Comparison of ENCODE assay signal across 15 cellular contexts in the genomic region with DNA sequence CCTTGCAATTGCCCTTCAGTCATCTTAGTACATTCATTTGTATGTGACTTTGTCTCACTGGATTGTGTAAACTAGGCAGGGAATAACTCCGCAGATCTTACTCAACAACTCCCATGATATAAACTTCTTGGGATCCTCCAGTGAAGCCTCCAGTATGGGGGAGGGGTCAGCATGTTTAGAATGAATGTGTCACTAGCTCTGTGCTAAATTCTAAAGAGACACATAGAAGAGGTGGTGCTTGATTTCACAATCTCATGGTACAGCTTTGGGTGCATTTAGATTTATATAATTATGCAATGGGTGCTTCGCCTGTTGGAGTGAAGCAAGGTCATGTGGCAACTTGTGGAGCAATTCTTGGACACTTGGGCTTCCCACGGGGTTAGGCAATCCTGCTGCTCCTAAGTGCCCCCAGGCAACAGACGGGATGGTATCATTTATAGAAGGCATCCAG. TPM values are rescaled to one million over a fixed set of nuclear protein-coding genes. Genes with fewer than 3 reads are reported as not detected.
DNase-seq lines count a peak whose midpoint lies in the region; ATAC-seq and TF ChIP-seq lines count a peak whose summit lies in the region.
"Had no signal": no experiment of that assay in that cellular context is flagged by ENCODE, and none has a peak within 500 bp of the region (broad histone marks: within the 10 kb centered on the region; RNA-seq: fewer than 3 reads in every experiment).

No MANE protein-coding gene starts in this region.

- no peaks in the 10 kb centered on the region for H3K9me2 ChIP-seq in PC-3 (replicated peaks; ENCODE audit: low read length)

- H4K20me1 ChIP-seq in osteoblast (ENCODE audit: insufficient read depth, low read length) (no peaks in the 10 kb centered on the region), PC-3 (ENCODE audit: low read length) (no peaks in the 10 kb centered on the region)

- POLR2A ChIA-PET in Caco-2 (lab: Charles Lee) (interaction anchor here (0.6 kb wide), 1 partner anchor 680 kb away, joined by 6 read pairs; no protein-coding TSS in a partner anchor), PC-3 (lab: Charles Lee; ENCODE audit: unreplicated experiment) (no interaction called here)

- H3K27ac Mint-ChIP-seq in Caco-2 (ENCODE audit: unreplicated experiment), result peak overlapping the region; percentile 10
- H3K27ac Mint-ChIP-seq: CD4-positive, alpha-beta T cell had no signal

- peak in 1 of 2 experiments; percentile 39 for DNase-seq in Caco-2
- DNase-seq in RWPE2 (ENCODE audit: low spot score), result no peak
- DNase-seq in fibroblast of villous mesenchyme (ENCODE audit: low read depth), result peak; percentile 87
- peak; percentile 20 for DNase-seq in skeletal muscle cell (ENCODE audit: low read depth)
- no peak for DNase-seq in osteoblast (ENCODE audit: insufficient read length, low spot score, missing footprints)
- DNase-seq in PC-3, result no peak
- no peak for DNase-seq in A172 (ENCODE audit: low spot score)
- DNase-seq: activated CD4-positive, alpha-beta T cell treated with anti-CD3 and anti-CD28 coated beads for 48 hours; activated gamma-delta T cell; CD4-positive, alpha-beta T cell; NCI-H1105; NCI-H748 treated with DMSO at 0.1 percent for 48 hours had no signal

- H3K9me3 ChIP-seq in Caco-2 (no peaks in the 10 kb centered on the region), RWPE2 (ENCODE audit: severe bottlenecking) (no peaks in the 10 kb centered on the region), osteoblast (ENCODE audit: low read depth, low read length) (no peaks in the 10 kb centered on the region), PC-3 (ENCODE audit: low read length) (no peaks in the 10 kb centered on the region)

- no peaks in the 10 kb centered on the region for H3K79me2 ChIP-seq in osteoblast (ENCODE audit: insufficient read depth, low read length)
- no peaks in the 10 kb centered on the region for H3K79me2 ChIP-seq in PC-3 (ENCODE audit: low read length)

- H3K4me1 ChIP-seq in Caco-2, result 0 out of 2 replicates have a peak, but pooled peaks cover 9% of the 10 kb centered on the region
- H3K4me1 ChIP-seq in RWPE2 (ENCODE audit: insufficient read depth, poor library complexity, severe bottlenecking), result peaks cover 4% of the 10 kb centered on the region
- no peaks in the 10 kb centered on the region for H3K4me1 ChIP-seq in osteoblast (ENCODE audit: insufficient read depth, low read length)
- H3K4me1 ChIP-seq in PC-3 (ENCODE audit: insufficient read depth, low read length), result no peaks in the 10 kb centered on the region

- CTCF ChIA-PET in Caco-2 (lab: Charles Lee), result interaction anchor here (0.7 kb wide), 1 partner anchor 49 kb away, joined by 3 read pairs; no protein-coding TSS in a partner anchor
- CTCF ChIA-PET in PC-3 (lab: Charles Lee), result no interaction called here

- ATAC-seq in RWPE2 (ENCODE audit: low read depth) (peak; percentile 80), PC-3 (no peak), GM18517 (IDR thresholded peaks at IDR 0.05; ENCODE audit: unreplicated experiment) (no peak)

- H3K27me3 ChIP-seq in Caco-2 (replicated peaks; ENCODE audit: control insufficient read depth, insufficient read depth, low read length) (no peaks in the 10 kb centered on the region), RWPE2 (ENCODE audit: insufficient read depth, poor library complexity, severe bottlenecking) (no peaks in the 10 kb centered on the region), osteoblast (ENCODE audit: insufficient read depth, low read length) (no peaks in the 10 kb centered on the region), PC-3 (ENCODE audit: low read length) (peaks cover 37% of the 10 kb centered on the region)

- no peak overlapping the region for H3K4me3 Mint-ChIP-seq in Caco-2 (ENCODE audit: unreplicated experiment)
- H3K4me3 Mint-ChIP-seq: CD4-positive, alpha-beta T cell; central memory CD8-positive, alpha-beta T cell had no signal

- H3K36me3 ChIP-seq in Caco-2 (ENCODE audit: control insufficient read depth, insufficient read depth, low read length) (no peaks in the 10 kb centered on the region), RWPE2 (ENCODE audit: low read depth) (no peaks in the 10 kb centered on the region), osteoblast (ENCODE audit: insufficient read depth, low read length) (no peaks in the 10 kb centered on the region), PC-3 (ENCODE audit: low read depth, low read length) (no peaks in the 10 kb centered on the region)

- no peak overlapping the region for H2AFZ ChIP-seq in osteoblast (ENCODE audit: low read length)
- no peak overlapping the region for H2AFZ ChIP-seq in PC-3 (ENCODE audit: low read length)

- intact Hi-C loops in Caco-2 (cut with micrococcal nuclease; ENCODE audit: unreplicated experiment) (loop anchor here (2.0 kb wide), 1 partner anchor 22 kb away; no protein-coding TSS in a partner anchor), PC-3 (cut with micrococcal nuclease) (no loop called here)

- H3K4me1 Mint-ChIP-seq in Caco-2 (ENCODE audit: low read depth, unreplicated experiment), result peaks cover 11% of the 10 kb centered on the region
- H3K4me1 Mint-ChIP-seq: central memory CD8-positive, alpha-beta T cell had no signal

- H3K36me3 Mint-ChIP-seq in Caco-2 (ENCODE audit: insufficient read depth, unreplicated experiment), result no peaks in the 10 kb centered on the region

- H3K4me2 ChIP-seq in osteoblast (ENCODE audit: insufficient read depth, low read length) (no peak overlapping the region), PC-3 (ENCODE audit: low read length) (no peak overlapping the region)

- no peaks in the 10 kb centered on the region for H3F3A ChIP-seq in PC-3 (ENCODE audit: low read length, unreplicated experiment)

- H3K4me3 ChIP-seq in Caco-2 (ENCODE audit: low read depth, low read length), result no peak overlapping the region
- no peak overlapping the region for H3K4me3 ChIP-seq in RWPE2 (ENCODE audit: severe bottlenecking)
- no peak overlapping the region for H3K4me3 ChIP-seq in fibroblast of villous mesenchyme (ENCODE audit: low read depth, low read length)
- H3K4me3 ChIP-seq in skeletal muscle cell (ENCODE audit: low read depth, low read length), result no peak overlapping the region
- no peak overlapping the region for H3K4me3 ChIP-seq in osteoblast (ENCODE audit: insufficient read depth, low read length)
- H3K4me3 ChIP-seq in PC-3 (ENCODE audit: low read length), result no peak overlapping the region

- no peak overlapping the region for H3K9ac ChIP-seq in PC-3 (ENCODE audit: low read length)

- peaks cover 3% of the 10 kb centered on the region for H3K27me3 Mint-ChIP-seq in Caco-2 (ENCODE audit: insufficient read depth, unreplicated experiment)
- H3K27me3 Mint-ChIP-seq: CD4-positive, alpha-beta T cell; central memory CD8-positive, alpha-beta T cell had no signal

- BruUV-seq in Caco-2 (replicated peaks; lab: Mats Ljungman, UMichigan), result no TSS peak
- BruUV-seq in PC-3 (replicated peaks; lab: Mats Ljungman, UMichigan), result no TSS peak

- H3K9me3 Mint-ChIP-seq in Caco-2 (ENCODE audit: unreplicated experiment), result no peaks in the 10 kb centered on the region
- H3K9me3 Mint-ChIP-seq: CD4-positive, alpha-beta T cell had no signal

- peak overlapping the region; percentile 16 for H3K27ac ChIP-seq in RWPE2 (ENCODE audit: poor library complexity, severe bottlenecking)
- no peak overlapping the region for H3K27ac ChIP-seq in osteoblast (ENCODE audit: low read depth, low read length)
- H3K27ac ChIP-seq in PC-3 (ENCODE audit: low read length), result no peak overlapping the region

- TF ChIP-seq CTCF in Caco-2 (IDR thresholded peaks at IDR 0.05; ENCODE audit: insufficient read depth in 1 of 2, low read depth in 1 of 2, low read length in 1 of 2, severe bottlenecking in 1 of 2, unreplicated experiment in 1 of 2), result no peak
- TF ChIP-seq CTCF in RWPE2 (IDR thresholded peaks at IDR 0.05; ENCODE audit: poor library complexity, severe bottlenecking), result no peak
- TF ChIP-seq CTCF in fibroblast of villous mesenchyme (IDR thresholded peaks at IDR 0.05; ENCODE audit: insufficient read depth, low read depth, low read length), result no peak
- TF ChIP-seq CTCF in osteoblast (IDR thresholded peaks at IDR 0.05; ENCODE audit: extremely low read depth, low read depth, low read length), result no peak
- no peak for TF ChIP-seq CTCF in PC-3 (conservative IDR thresholded peaks at IDR 0.05; ENCODE audit: low read depth, low read length)

RNA-seq across cellular contexts. Expression of gene SLC24A3, which starts 40.3 kb away (rescaled TPM):
- 0.14 and 0.21 TPM in 2 replicates for total RNA-seq in Caco-2 (2022)
- total RNA-seq in fibroblast of villous mesenchyme, result 0.86 and 4.2 TPM in 2 replicates
- 0.29 and 1.1 TPM in 2 replicates for total RNA-seq in osteoblast
- 0.11 TPM in 1 of 2 replicates, not detected in the other for total RNA-seq in PC-3 (2014; rRNA removed)
- not detected in 2 replicates for total RNA-seq in A172 (2014; rRNA removed; shearing (Covaris generic))
- total RNA-seq: CD4-positive, alpha-beta T cell; HT1080 had no signal

Comparison
In these comparisons a context has a peak if more than half of its experiments do, and no peak if none do; other contexts are left out.
1. DNase-seq: peak in fibroblast of villous mesenchyme (single experiment) and skeletal muscle cell (single experiment); none in RWPE2 (single experiment), osteoblast (single experiment), PC-3 (single experiment) and A172 (single experiment).